10 cellular contexts compared by ENCODE assay signal in genomic region chr12:65962921-65963883, GRCh38.
DNase-seq lines count a peak whose midpoint lies in the region; ATAC-seq and TF ChIP-seq lines count a peak whose summit lies in the region.
"Had no signal": no experiment of that assay in that cellular context is flagged by ENCODE, and none has a peak within 500 bp of the region (broad histone marks: within the 10 kb centered on the region; RNA-seq: fewer than 3 reads in every experiment).

No MANE protein-coding gene starts in this region.

- CTCF ChIA-PET in Caco-2 (lab: Charles Lee): no interaction called here

- 0 out of 2 replicates have a peak overlapping the region, but pooled peaks have one; percentile 50 for H3K27ac ChIP-seq in GM23338 (ENCODE audit: low read depth)
- H3K27ac ChIP-seq: Peyer's patch had no signal

- TF ChIP-seq CTCF in Caco-2 (IDR thresholded peaks at IDR 0.05; ENCODE audit: insufficient read depth in 1 of 2, low read depth in 1 of 2, low read length in 1 of 2, severe bottlenecking in 1 of 2, unreplicated experiment in 1 of 2) (no peak), GM23338 (conservative IDR thresholded peaks at IDR 0.05; ENCODE audit: low read depth in 2 of 2) (peak; percentile 59 to 81), kidney epithelial cell (IDR thresholded peaks at IDR 0.05; ENCODE audit: insufficient read depth, low read length, poor library complexity, severe bottlenecking) (peak; percentile 30)

- H3K4me3 ChIP-seq in Caco-2 (ENCODE audit: low read depth, low read length) (no peak overlapping the region), GM23338 (no peak overlapping the region), kidney epithelial cell (ENCODE audit: low read depth, low read length) (no peak overlapping the region)
- H3K4me3 ChIP-seq: Peyer's patch had no signal

- intact Hi-C loops in Caco-2 (cut with micrococcal nuclease; ENCODE audit: unreplicated experiment): no loop called here

- BruUV-seq in Caco-2 (replicated peaks; lab: Mats Ljungman, UMichigan): TSS peak; percentile 75

- H3K4me3 Mint-ChIP-seq in Caco-2 (ENCODE audit: unreplicated experiment): no peak overlapping the region
- H3K4me3 Mint-ChIP-seq in GM23338: no peak overlapping the region
- H3K4me3 Mint-ChIP-seq: activated naive CD8-positive, alpha-beta T cell had no signal

- DNase-seq in Caco-2: peak; percentile 29 to 42
- peak; percentile 84 for DNase-seq in GM23338 (ENCODE audit: low spot score)
- DNase-seq in UCSD-AML1 (lab: John Stamatoyannopoulos, UW; ENCODE audit: unreplicated experiment): peak; percentile 42
- no peak for DNase-seq in kidney epithelial cell (ENCODE audit: low read depth)

- H3K27me3 ChIP-seq in Caco-2 (replicated peaks; ENCODE audit: control insufficient read depth, insufficient read depth, low read length) (no peaks in the 10 kb centered on the region), GM23338 (ENCODE audit: insufficient read depth) (no peaks in the 10 kb centered on the region), kidney epithelial cell (ENCODE audit: control insufficient read depth, insufficient read depth, low read length) (no peaks in the 10 kb centered on the region)
- H3K27me3 ChIP-seq: Peyer's patch had no signal

- H3K4me1 Mint-ChIP-seq in Caco-2 (ENCODE audit: low read depth, unreplicated experiment) (peaks cover 15% of the 10 kb centered on the region), GM23338 (peaks cover 23% of the 10 kb centered on the region)

- POLR2A ChIA-PET in Caco-2 (lab: Charles Lee): no interaction called here

- H2AFZ ChIP-seq in GM23338: no peak overlapping the region

- H3K9me3 ChIP-seq in Caco-2: no peaks in the 10 kb centered on the region
- H3K9me3 ChIP-seq: Peyer's patch had no signal

- no peaks in the 10 kb centered on the region for H4K20me1 ChIP-seq in GM23338 (replicated peaks; ENCODE audit: insufficient read depth)

- H3K27ac Mint-ChIP-seq in Caco-2 (ENCODE audit: unreplicated experiment) (no peak overlapping the region), GM23338 (no peak overlapping the region)
- H3K27ac Mint-ChIP-seq: activated naive CD8-positive, alpha-beta T cell had no signal

- ATAC-seq in GM23338 (peak; percentile 93), GM21447 (IDR thresholded peaks at IDR 0.05; ENCODE audit: unreplicated experiment) (no peak), GM18519 (IDR thresholded peaks at IDR 0.05; ENCODE audit: low FRiP score, unreplicated experiment) (no peak), HG02970 (IDR thresholded peaks at IDR 0.05; ENCODE audit: low FRiP score, unreplicated experiment) (no peak), GM18861 (IDR thresholded peaks at IDR 0.05; ENCODE audit: unreplicated experiment) (no peak)

- H3K9me3 Mint-ChIP-seq in Caco-2 (ENCODE audit: unreplicated experiment): no peaks in the 10 kb centered on the region
- no peaks in the 10 kb centered on the region for H3K9me3 Mint-ChIP-seq in GM23338

- H3K4me2 ChIP-seq in GM23338: no peak overlapping the region

- H3K27me3 Mint-ChIP-seq in Caco-2 (ENCODE audit: insufficient read depth, unreplicated experiment) (no peaks in the 10 kb centered on the region), GM23338 (ENCODE audit: insufficient read depth, low read depth, poor library complexity) (no peaks in the 10 kb centered on the region)

- H3K9me2 ChIP-seq in GM23338 (ENCODE audit: insufficient read depth): peaks cover 11% of the 10 kb centered on the region; the same call in 1 of the 2 replicates

- H3K4me1 ChIP-seq in Caco-2 (peaks cover 25% of the 10 kb centered on the region), GM23338 (ENCODE audit: insufficient read depth) (peaks cover 19% of the 10 kb centered on the region)
- H3K4me1 ChIP-seq: Peyer's patch had no signal

- no peaks in the 10 kb centered on the region for H3K79me2 ChIP-seq in GM23338 (replicated peaks; ENCODE audit: insufficient read depth)

- H3K36me3 ChIP-seq in Caco-2 (ENCODE audit: control insufficient read depth, insufficient read depth, low read length) (no peaks in the 10 kb centered on the region; the same call in 1 of the 2 replicates), GM23338 (ENCODE audit: insufficient read depth) (no peaks in the 10 kb centered on the region), kidney epithelial cell (ENCODE audit: control insufficient read depth, insufficient read depth, low read length) (peaks cover 4% of the 10 kb centered on the region)
- H3K36me3 ChIP-seq: Peyer's patch had no signal

- H3F3A ChIP-seq in GM23338 (replicated peaks; ENCODE audit: low read depth): no peaks in the 10 kb centered on the region

- H3K36me3 Mint-ChIP-seq in Caco-2 (ENCODE audit: insufficient read depth, unreplicated experiment): peaks cover 10% of the 10 kb centered on the region
- H3K36me3 Mint-ChIP-seq in GM23338 (ENCODE audit: low read depth): peaks cover 15% of the 10 kb centered on the region
- H3K36me3 Mint-ChIP-seq: activated naive CD8-positive, alpha-beta T cell had no signal

TF ChIP-seq in GM23338, 12 proteins besides CTCF, POLR2A, EP300 and RAD21:
- TF ChIP-seq EZH2phosphoT487 (IDR thresholded peaks at IDR 0.05; ENCODE audit: unreplicated experiment): no peak
- TF ChIP-seq STAT1 (IDR thresholded peaks at IDR 0.05; ENCODE audit: unreplicated experiment): no peak
- no peak for TF ChIP-seq JUNB (IDR thresholded peaks at IDR 0.05; ENCODE audit: unreplicated experiment)
- no peak for TF ChIP-seq ZNF114 (CRISPR knock-in tag; IDR thresholded peaks at IDR 0.05)
- TF ChIP-seq ZNF462 (CRISPR knock-in tag; IDR thresholded peaks at IDR 0.05): no peak
TF ChIP-seq in GM23338: peak in this region for 0.

Comparison
In these comparisons a context has a peak if more than half of its experiments do, and no peak if none do; other contexts are left out.
1. CTCF ChIP-seq: peak in GM23338 (2 of 2) and kidney epithelial cell (single experiment); none in Caco-2 (0 of 2).